Comparison of ENCODE assay signal across 1 cellular context in the genomic region with DNA sequence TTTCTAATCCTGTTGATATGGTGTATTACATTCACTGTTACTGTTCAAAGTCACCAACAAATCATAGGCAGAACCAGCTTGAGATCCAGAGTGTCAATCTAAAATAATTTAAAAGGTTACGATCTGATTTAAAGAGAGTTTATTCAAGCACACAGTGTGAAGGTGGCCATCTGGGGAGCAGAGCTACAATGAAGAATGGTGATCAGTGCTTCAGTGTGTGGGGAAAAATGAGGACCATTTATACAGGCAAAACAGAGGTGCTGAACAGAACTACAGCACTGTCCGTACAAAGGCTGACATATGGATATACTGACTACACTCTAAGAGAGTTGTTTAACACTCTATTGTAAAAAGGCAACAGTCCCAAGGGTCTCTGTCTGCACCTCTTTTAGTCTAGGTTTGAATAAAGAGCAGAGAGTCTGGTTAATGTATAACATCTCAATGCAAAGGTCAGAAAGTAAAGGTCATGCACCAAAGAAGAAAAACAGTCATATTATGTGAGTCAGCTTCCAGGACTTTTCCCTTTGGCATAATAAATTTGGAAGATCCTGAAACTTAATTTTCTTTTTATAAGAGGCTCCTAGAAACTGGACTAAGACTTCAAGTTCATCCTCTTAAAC.
TF ChIP-seq lines count a peak whose summit lies in the region.

No MANE protein-coding gene starts in this region.

TF ChIP-seq in HepG2, 621 proteins besides CTCF, POLR2A, EP300 and RAD21 (continued from another document and continues in another):
- TF ChIP-seq, protein P1, sequence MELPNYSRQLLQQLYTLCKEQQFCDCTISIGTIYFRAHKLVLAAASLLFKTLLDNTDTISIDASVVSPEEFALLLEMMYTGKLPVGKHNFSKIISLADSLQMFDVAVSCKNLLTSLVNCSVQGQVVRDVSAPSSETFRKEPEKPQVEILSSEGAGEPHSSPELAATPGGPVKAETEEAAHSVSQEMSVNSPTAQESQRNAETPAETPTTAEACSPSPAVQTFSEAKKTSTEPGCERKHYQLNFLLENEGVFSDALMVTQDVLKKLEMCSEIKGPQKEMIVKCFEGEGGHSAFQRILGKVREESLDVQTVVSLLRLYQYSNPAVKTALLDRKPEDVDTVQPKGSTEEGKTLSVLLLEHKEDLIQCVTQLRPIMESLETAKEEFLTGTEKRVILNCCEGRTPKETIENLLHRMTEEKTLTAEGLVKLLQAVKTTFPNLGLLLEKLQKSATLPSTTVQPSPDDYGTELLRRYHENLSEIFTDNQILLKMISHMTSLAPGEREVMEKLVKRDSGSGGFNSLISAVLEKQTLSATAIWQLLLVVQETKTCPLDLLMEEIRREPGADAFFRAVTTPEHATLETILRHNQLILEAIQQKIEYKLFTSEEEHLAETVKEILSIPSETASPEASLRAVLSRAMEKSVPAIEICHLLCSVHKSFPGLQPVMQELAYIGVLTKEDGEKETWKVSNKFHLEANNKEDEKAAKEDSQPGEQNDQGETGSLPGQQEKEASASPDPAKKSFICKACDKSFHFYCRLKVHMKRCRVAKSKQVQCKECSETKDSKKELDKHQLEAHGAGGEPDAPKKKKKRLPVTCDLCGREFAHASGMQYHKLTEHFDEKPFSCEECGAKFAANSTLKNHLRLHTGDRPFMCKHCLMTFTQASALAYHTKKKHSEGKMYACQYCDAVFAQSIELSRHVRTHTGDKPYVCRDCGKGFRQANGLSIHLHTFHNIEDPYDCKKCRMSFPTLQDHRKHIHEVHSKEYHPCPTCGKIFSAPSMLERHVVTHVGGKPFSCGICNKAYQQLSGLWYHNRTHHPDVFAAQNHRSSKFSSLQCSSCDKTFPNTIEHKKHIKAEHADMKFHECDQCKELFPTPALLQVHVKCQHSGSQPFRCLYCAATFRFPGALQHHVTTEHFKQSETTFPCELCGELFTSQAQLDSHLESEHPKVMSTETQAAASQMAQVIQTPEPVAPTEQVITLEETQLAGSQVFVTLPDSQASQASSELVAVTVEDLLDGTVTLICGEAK (IDR thresholded peaks at IDR 0.05): no peak
- TF ChIP-seq, protein P1 (CRISPR knock-in tag; IDR thresholded peaks at IDR 0.05): peak; percentile 85; the same call in 1 of the 2 replicates
- TF ChIP-seq ARNTL (CRISPR knock-in tag; IDR thresholded peaks at IDR 0.05) (0 out of 2 replicates have a peak, but pooled peaks have one; percentile 49), ZNF644 (CRISPR knock-in tag; IDR thresholded peaks at IDR 0.05; ENCODE audit: low read depth) (0 out of 2 replicates have a peak, but pooled peaks have one; percentile 42), ZNF12 (CRISPR knock-in tag; IDR thresholded peaks at IDR 0.05) (peak; percentile 81; the same call in 1 of the 2 replicates), ARID4A (CRISPR knock-in tag; IDR thresholded peaks at IDR 0.05; ENCODE audit: borderline replicate concordance) (no peak; the same call in 1 of the 2 replicates), FOXJ3 (CRISPR knock-in tag; IDR thresholded peaks at IDR 0.05; ENCODE audit: borderline replicate concordance) (peak; percentile 30; the same call in 1 of the 2 replicates), SMAD3 (CRISPR knock-in tag; IDR thresholded peaks at IDR 0.05) (peak; percentile 83; the same call in 1 of the 2 replicates), TCF7 (IDR thresholded peaks at IDR 0.05; ENCODE audit: low read depth) (peak; percentile 8; the same call in 1 of the 2 replicates), SOX5 (CRISPR knock-in tag; IDR thresholded peaks at IDR 0.05; ENCODE audit: borderline replicate concordance) (peak; percentile 69; the same call in 1 of the 2 replicates), MIXL1 (CRISPR knock-in tag; IDR thresholded peaks at IDR 0.05) (peak; percentile 59; the same call in 1 of the 2 replicates), ZNF232 (CRISPR knock-in tag; IDR thresholded peaks at IDR 0.05; ENCODE audit: borderline replicate concordance) (no peak), MAF1 (CRISPR knock-in tag; IDR thresholded peaks at IDR 0.05; ENCODE audit: borderline replicate concordance) (no peak), WIZ (CRISPR knock-in tag; IDR thresholded peaks at IDR 0.05) (no peak), ZNF550 (CRISPR knock-in tag; IDR thresholded peaks at IDR 0.05; ENCODE audit: borderline replicate concordance) (no peak), RFX5 (IDR thresholded peaks at IDR 0.05; ENCODE audit: low read depth, low read length) (no peak), ZNF431 (CRISPR knock-in tag; IDR thresholded peaks at IDR 0.05; ENCODE audit: borderline replicate concordance, low read depth) (no peak; the same call in 1 of the 2 replicates), ZNF605 (CRISPR knock-in tag; IDR thresholded peaks at IDR 0.05) (0 out of 2 replicates have a peak, but pooled peaks have one; percentile 26)
- TF ChIP-seq, protein P2, sequence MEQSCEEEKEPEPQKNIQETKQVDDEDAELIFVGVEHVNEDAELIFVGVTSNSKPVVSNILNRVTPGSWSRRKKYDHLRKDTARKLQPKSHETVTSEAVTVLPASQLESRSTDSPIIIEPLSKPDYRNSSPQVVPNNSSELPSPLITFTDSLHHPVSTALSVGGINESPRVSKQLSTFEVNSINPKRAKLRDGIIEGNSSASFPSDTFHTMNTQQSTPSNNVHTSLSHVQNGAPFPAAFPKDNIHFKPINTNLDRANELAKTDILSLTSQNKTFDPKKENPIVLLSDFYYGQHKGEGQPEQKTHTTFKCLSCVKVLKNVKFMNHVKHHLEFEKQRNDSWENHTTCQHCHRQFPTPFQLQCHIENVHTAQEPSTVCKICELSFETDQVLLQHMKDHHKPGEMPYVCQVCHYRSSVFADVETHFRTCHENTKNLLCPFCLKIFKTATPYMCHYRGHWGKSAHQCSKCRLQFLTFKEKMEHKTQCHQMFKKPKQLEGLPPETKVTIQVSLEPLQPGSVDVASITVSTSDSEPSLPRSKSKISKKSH (CRISPR knock-in tag; IDR thresholded peaks at IDR 0.05; ENCODE audit: borderline replicate concordance): no peak
- TF ChIP-seq, protein P3, sequence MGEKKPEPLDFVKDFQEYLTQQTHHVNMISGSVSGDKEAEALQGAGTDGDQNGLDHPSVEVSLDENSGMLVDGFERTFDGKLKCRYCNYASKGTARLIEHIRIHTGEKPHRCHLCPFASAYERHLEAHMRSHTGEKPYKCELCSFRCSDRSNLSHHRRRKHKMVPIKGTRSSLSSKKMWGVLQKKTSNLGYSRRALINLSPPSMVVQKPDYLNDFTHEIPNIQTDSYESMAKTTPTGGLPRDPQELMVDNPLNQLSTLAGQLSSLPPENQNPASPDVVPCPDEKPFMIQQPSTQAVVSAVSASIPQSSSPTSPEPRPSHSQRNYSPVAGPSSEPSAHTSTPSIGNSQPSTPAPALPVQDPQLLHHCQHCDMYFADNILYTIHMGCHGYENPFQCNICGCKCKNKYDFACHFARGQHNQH (CRISPR knock-in tag; IDR thresholded peaks at IDR 0.05): peak; percentile 21; the same call in 1 of the 2 replicates
- TF ChIP-seq, protein P4, sequence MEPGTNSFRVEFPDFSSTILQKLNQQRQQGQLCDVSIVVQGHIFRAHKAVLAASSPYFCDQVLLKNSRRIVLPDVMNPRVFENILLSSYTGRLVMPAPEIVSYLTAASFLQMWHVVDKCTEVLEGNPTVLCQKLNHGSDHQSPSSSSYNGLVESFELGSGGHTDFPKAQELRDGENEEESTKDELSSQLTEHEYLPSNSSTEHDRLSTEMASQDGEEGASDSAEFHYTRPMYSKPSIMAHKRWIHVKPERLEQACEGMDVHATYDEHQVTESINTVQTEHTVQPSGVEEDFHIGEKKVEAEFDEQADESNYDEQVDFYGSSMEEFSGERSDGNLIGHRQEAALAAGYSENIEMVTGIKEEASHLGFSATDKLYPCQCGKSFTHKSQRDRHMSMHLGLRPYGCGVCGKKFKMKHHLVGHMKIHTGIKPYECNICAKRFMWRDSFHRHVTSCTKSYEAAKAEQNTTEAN (CRISPR knock-in tag; conservative IDR thresholded peaks at IDR 0.05): 0 out of 2 replicates have a peak, but pooled peaks have one; percentile 37
- TF ChIP-seq, protein P5, sequence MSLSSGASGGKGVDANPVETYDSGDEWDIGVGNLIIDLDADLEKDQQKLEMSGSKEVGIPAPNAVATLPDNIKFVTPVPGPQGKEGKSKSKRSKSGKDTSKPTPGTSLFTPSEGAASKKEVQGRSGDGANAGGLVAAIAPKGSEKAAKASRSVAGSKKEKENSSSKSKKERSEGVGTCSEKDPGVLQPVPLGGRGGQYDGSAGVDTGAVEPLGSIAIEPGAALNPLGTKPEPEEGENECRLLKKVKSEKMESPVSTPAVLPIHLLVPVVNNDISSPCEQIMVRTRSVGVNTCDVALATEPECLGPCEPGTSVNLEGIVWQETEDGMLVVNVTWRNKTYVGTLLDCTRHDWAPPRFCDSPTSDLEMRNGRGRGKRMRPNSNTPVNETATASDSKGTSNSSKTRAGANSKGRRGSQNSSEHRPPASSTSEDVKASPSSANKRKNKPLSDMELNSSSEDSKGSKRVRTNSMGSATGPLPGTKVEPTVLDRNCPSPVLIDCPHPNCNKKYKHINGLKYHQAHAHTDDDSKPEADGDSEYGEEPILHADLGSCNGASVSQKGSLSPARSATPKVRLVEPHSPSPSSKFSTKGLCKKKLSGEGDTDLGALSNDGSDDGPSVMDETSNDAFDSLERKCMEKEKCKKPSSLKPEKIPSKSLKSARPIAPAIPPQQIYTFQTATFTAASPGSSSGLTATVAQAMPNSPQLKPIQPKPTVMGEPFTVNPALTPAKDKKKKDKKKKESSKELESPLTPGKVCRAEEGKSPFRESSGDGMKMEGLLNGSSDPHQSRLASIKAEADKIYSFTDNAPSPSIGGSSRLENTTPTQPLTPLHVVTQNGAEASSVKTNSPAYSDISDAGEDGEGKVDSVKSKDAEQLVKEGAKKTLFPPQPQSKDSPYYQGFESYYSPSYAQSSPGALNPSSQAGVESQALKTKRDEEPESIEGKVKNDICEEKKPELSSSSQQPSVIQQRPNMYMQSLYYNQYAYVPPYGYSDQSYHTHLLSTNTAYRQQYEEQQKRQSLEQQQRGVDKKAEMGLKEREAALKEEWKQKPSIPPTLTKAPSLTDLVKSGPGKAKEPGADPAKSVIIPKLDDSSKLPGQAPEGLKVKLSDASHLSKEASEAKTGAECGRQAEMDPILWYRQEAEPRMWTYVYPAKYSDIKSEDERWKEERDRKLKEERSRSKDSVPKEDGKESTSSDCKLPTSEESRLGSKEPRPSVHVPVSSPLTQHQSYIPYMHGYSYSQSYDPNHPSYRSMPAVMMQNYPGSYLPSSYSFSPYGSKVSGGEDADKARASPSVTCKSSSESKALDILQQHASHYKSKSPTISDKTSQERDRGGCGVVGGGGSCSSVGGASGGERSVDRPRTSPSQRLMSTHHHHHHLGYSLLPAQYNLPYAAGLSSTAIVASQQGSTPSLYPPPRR (CRISPR knock-in tag; IDR thresholded peaks at IDR 0.05; ENCODE audit: borderline replicate concordance): no peak
